In genomic region chr4:139773560-139774318, GRCh38 we compare ENCODE assay signal across 10 cellular contexts.
"Had no signal": no experiment of that assay in that cellular context is flagged by ENCODE, and none has a peak within 500 bp of the region (broad histone marks: within the 10 kb centered on the region; RNA-seq: fewer than 3 reads in every experiment).

No MANE protein-coding gene starts in this region.

- H3K4me3 ChIP-seq: breast epithelium, transverse colon had no signal

- H3K4me1 ChIP-seq: breast epithelium, foreskin keratinocyte had no signal

- H3K36me3 ChIP-seq: breast epithelium, transverse colon had no signal

- H3K27ac ChIP-seq: breast epithelium, foreskin keratinocyte had no signal

- H3K27me3 ChIP-seq: breast epithelium, transverse colon had no signal

- ATAC-seq: foreskin keratinocyte; left colon; natural killer cell treated with Interleukin-12 subunit alpha and Interleukin-12 subunit beta and Interleukin-15 and Interleukin-18, amount 100 ng/mL, for 72 hours had no signal

- H3K9me3 ChIP-seq: breast epithelium, transverse colon had no signal

- DNase-seq: activated CD4-positive, alpha-beta memory T cell treated with anti-CD3 and anti-CD28 coated beads, Interleukin-2, amount 10 ng/mL, durations not matched to agents 7 days and 5 days; activated gamma-delta T cell; activated T-cell treated with anti-CD3 and anti-CD28 coated beads, Interleukin-2, amount 50 U/mL, for 48 hours; foreskin keratinocyte; left colon; stimulated activated CD4-positive, alpha-beta T cell treated with anti-CD3 and anti-CD28 coated beads, Interleukin-12 subunit alpha, Interleukin-12 subunit beta, amount 100 ng/mL, for 4 hours; stimulated activated naive CD4-positive, alpha-beta T cell; transverse colon had no signal
